ENCODE assay signal across 29 cellular contexts in genomic region chr7:112297681-112298080, GRCh38.
"Had no signal": no experiment of that assay in that cellular context is flagged by ENCODE, and none has a peak within 500 bp of the region (broad histone marks: within the 10 kb centered on the region; RNA-seq: fewer than 3 reads in every experiment).

No MANE protein-coding gene starts in this region.

- H3K9me3 Mint-ChIP-seq: stimulated activated effector memory CD8-positive, alpha-beta T cell treated with anti-CD3 and anti-CD28 coated beads, Interleukin-12 subunit alpha, Interleukin-12 subunit beta, amount 100 ng/mL, for 72 hours; stimulated activated memory B cell treated with anti-CD40 and anti-IgM and Interleukin-4, amounts not matched to agents 10 μg/mL and 1 μg/mL and 100 μg/mL, for 72 hours; stimulated activated naive B cell treated with anti-CD40 and anti-IgM and Interleukin-4, amounts not matched to agents 10 μg/mL and 1 μg/mL and 100 μg/mL, for 72 hours; stimulated activated naive CD8-positive, alpha-beta T cell treated with anti-CD3 and anti-CD28 coated beads, Interleukin-15, amount 100 ng/mL, for 72 hours; stimulated activated naive CD8-positive, alpha-beta T cell treated with anti-CD3 and anti-CD28 coated beads, Interleukin-15, Interleukin-2, amounts not matched to agents 100 ng/mL and 50 ng/mL, for 24 hours; type B pancreatic cell had no signal

- H3K4me3 ChIP-seq: stomach, suprapubic skin, testis, thoracic aorta, thyroid gland, tibial artery, tibial nerve, transverse colon, upper lobe of left lung, upper lobe of right lung, uterus, vagina had no signal

- H3K4me1 Mint-ChIP-seq: stimulated activated effector memory CD8-positive, alpha-beta T cell treated with anti-CD3 and anti-CD28 coated beads, Interleukin-12 subunit alpha, Interleukin-12 subunit beta, amount 100 ng/mL, for 72 hours had no signal

- FAIRE-seq: urothelium cell line had no signal

- H3K27ac Mint-ChIP-seq: stimulated activated effector memory CD8-positive, alpha-beta T cell treated with anti-CD3 and anti-CD28 coated beads, Interleukin-12 subunit alpha, Interleukin-12 subunit beta, amount 100 ng/mL, for 72 hours; stimulated activated memory B cell treated with anti-CD40 and anti-IgM and Interleukin-4, amounts not matched to agents 10 μg/mL and 1 μg/mL and 100 μg/mL, for 72 hours; stimulated activated naive B cell treated with anti-CD40 and anti-IgM and Interleukin-4, amounts not matched to agents 10 μg/mL and 1 μg/mL and 100 μg/mL, for 72 hours; stimulated activated naive CD8-positive, alpha-beta T cell treated with anti-CD3 and anti-CD28 coated beads, Interleukin-15, amount 100 ng/mL, for 72 hours; stimulated activated naive CD8-positive, alpha-beta T cell treated with anti-CD3 and anti-CD28 coated beads, Interleukin-15, Interleukin-2, amounts not matched to agents 100 ng/mL and 50 ng/mL, for 24 hours; type B pancreatic cell had no signal

- H3K4me3 Mint-ChIP-seq: stimulated activated effector memory CD8-positive, alpha-beta T cell treated with anti-CD3 and anti-CD28 coated beads, Interleukin-12 subunit alpha, Interleukin-12 subunit beta, amount 100 ng/mL, for 72 hours; stimulated activated memory B cell treated with anti-CD40 and anti-IgM and Interleukin-4, amounts not matched to agents 10 μg/mL and 1 μg/mL and 100 μg/mL, for 72 hours; stimulated activated naive B cell treated with anti-CD40 and anti-IgM and Interleukin-4, amounts not matched to agents 10 μg/mL and 1 μg/mL and 100 μg/mL, for 72 hours; stimulated activated naive CD8-positive, alpha-beta T cell treated with anti-CD3 and anti-CD28 coated beads, Interleukin-15, amount 100 ng/mL, for 72 hours; stimulated activated naive CD8-positive, alpha-beta T cell treated with anti-CD3 and anti-CD28 coated beads, Interleukin-15, Interleukin-2, amounts not matched to agents 100 ng/mL and 50 ng/mL, for 24 hours; type B pancreatic cell had no signal

- DNase-seq: stimulated activated CD4-positive, alpha-beta T cell treated with anti-CD3 and anti-CD28 coated beads, Interleukin-2, amount 100 ng/mL, for 48 hours; stimulated activated CD4-positive, alpha-beta T cell treated with anti-CD3 and anti-CD28 coated beads, Interleukin-4, amount 100 ng/mL, for 1 hour; stimulated activated CD4-positive, alpha-beta T cell treated with anti-CD3 and anti-CD28 coated beads, Interleukin-4, amount 100 ng/mL, for 24 hours; stimulated activated CD4-positive, alpha-beta T cell treated with anti-CD3 and anti-CD28 coated beads, Interleukin-4, amount 100 ng/mL, for 4 hours; stimulated activated CD8-positive, alpha-beta memory T cell treated with anti-CD3 and anti-CD28 coated beads, Interleukin-4, amount 100 ng/mL, for 48 hours; stimulated activated naive B cell treated with anti-CD40 and anti-IgM and Interleukin-4, amounts not matched to agents 10 μg/mL and 1 μg/mL and 100 μg/mL, for 72 hours; stimulated activated naive CD4-positive, alpha-beta T cell; stimulated activated naive CD4-positive, alpha-beta T cell treated with Interleukin-2 at 50 U/mL for 16 hours; stimulated activated naive CD8-positive, alpha-beta T cell treated with anti-CD3 and anti-CD28 coated beads, Interleukin-15, amount 100 ng/mL, for 72 hours; stimulated activated naive CD8-positive, alpha-beta T cell treated with anti-CD3 and anti-CD28 coated beads, Interleukin-15, Interleukin-2, amounts not matched to agents 100 U/mL and 50 U/mL, for 24 hours; stomach; substantia nigra; testis; thyroid gland; tibial artery; transverse colon; trophoblast cell; upper lobe of left lung; upper lobe of right lung; uterus had no signal

- H3K27me3 Mint-ChIP-seq: stimulated activated memory B cell treated with anti-CD40 and anti-IgM and Interleukin-4, amounts not matched to agents 10 μg/mL and 1 μg/mL and 100 μg/mL, for 72 hours; stimulated activated naive B cell treated with anti-CD40 and anti-IgM and Interleukin-4, amounts not matched to agents 10 μg/mL and 1 μg/mL and 100 μg/mL, for 72 hours; stimulated activated naive CD8-positive, alpha-beta T cell treated with anti-CD3 and anti-CD28 coated beads, Interleukin-15, amount 100 ng/mL, for 72 hours; stimulated activated naive CD8-positive, alpha-beta T cell treated with anti-CD3 and anti-CD28 coated beads, Interleukin-15, Interleukin-2, amounts not matched to agents 100 ng/mL and 50 ng/mL, for 24 hours; type B pancreatic cell had no signal

- ATAC-seq: stimulated activated effector memory CD8-positive, alpha-beta T cell treated with anti-CD3 and anti-CD28 coated beads, Interleukin-12 subunit alpha, Interleukin-12 subunit beta, amount 100 ng/mL, for 72 hours; stimulated activated memory B cell treated with anti-CD40 and anti-IgM and Interleukin-4, amounts not matched to agents 10 μg/mL and 1 μg/mL and 100 μg/mL, for 72 hours; stimulated activated naive B cell treated with anti-CD40 and anti-IgM and Interleukin-4, amounts not matched to agents 10 μg/mL and 1 μg/mL and 100 μg/mL, for 72 hours; stimulated activated naive CD8-positive, alpha-beta T cell treated with anti-CD3 and anti-CD28 coated beads, Interleukin-15, amount 100 ng/mL, for 72 hours; stimulated activated naive CD8-positive, alpha-beta T cell treated with anti-CD3 and anti-CD28 coated beads, Interleukin-15, Interleukin-2, amounts not matched to agents 100 U/mL and 50 U/mL, for 24 hours; upper lobe of right lung had no signal

- H3K36me3 ChIP-seq: thoracic aorta, thyroid gland, transverse colon, upper lobe of right lung, uterus had no signal

- H3K4me1 ChIP-seq: stomach, suprapubic skin, testis, tibial nerve, transverse colon, upper lobe of left lung, upper lobe of right lung, uterus, vagina had no signal

- H3K9me3 ChIP-seq: stomach, suprapubic skin, testis, thoracic aorta, thyroid gland, tibial artery, tibial nerve, transverse colon, upper lobe of left lung, upper lobe of right lung, uterus, vagina had no signal

- H3K27ac ChIP-seq: stomach, suprapubic skin, testis, thoracic aorta, thyroid gland, tibial artery, tibial nerve, transverse colon, upper lobe of left lung, upper lobe of right lung, uterus, vagina had no signal

- H3K27me3 ChIP-seq: stomach, suprapubic skin, testis, thyroid gland, tibial artery, tibial nerve, transverse colon, upper lobe of left lung, upper lobe of right lung, uterus, vagina had no signal
